In the genomic region with DNA sequence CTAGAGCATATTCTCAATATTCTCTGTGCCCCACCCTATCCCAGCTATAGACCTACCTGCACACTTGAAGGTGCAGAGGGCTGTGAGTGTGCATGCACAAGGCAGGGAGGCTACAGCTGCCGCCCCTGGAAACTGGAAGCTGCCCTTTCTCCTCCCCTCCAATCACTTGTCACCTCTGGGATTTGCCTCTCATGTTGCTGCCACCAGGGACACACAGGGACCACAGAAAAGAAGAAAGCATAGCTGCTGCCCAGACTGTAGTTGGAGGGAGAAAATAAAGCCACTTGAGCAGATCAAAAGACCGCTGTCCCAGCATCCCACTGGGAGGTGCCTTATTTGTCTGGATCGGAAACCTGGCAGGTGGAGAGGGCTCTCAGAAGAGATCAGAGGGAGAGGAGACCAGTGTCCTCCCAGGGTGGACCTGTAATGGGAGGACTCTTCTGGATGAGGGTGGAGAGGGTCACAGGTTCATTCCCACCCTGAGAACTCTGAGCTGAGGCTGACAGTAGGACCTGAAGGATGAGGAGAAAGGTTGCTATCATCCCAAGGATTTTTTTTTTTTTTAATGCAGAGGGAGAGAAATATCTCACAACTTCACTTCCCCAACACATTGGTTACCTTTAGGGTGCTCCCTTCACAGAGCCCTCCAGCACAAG, we compare ENCODE assay signal across 23 cellular contexts. TPM values are rescaled to one million over a fixed set of nuclear protein-coding genes. Genes with fewer than 3 reads are reported as not detected.
DNase-seq lines count a peak whose midpoint lies in the region; ATAC-seq and TF ChIP-seq lines count a peak whose summit lies in the region.
"Had no signal": no experiment of that assay in that cellular context is flagged by ENCODE, and none has a peak within 500 bp of the region (broad histone marks: within the 10 kb centered on the region; RNA-seq: fewer than 3 reads in every experiment).

No MANE protein-coding gene starts in this region.

- no peaks in the 10 kb centered on the region for H4K20me1 ChIP-seq in H9 (ENCODE audit: control insufficient read depth, insufficient read depth, insufficient read length)
- no peaks in the 10 kb centered on the region for H4K20me1 ChIP-seq in PC-3 (ENCODE audit: low read length)
- H4K20me1 ChIP-seq in smooth muscle cell (ENCODE audit: low read depth), result no peaks in the 10 kb centered on the region

- H3K79me1 ChIP-seq in H9 (ENCODE audit: insufficient read depth, low read depth, low read length, poor library complexity, severe bottlenecking), result no peaks in the 10 kb centered on the region
- no peaks in the 10 kb centered on the region for H3K79me1 ChIP-seq in mesendoderm (ENCODE audit: low read length)

- H3K27ac ChIP-seq in H9 (ENCODE audit: insufficient read length, low read depth, low read length) (no peak overlapping the region), PC-3 (ENCODE audit: low read length) (no peak overlapping the region), mesendoderm (ENCODE audit: low read depth, low read length) (no peak overlapping the region), smooth muscle cell (ENCODE audit: low read depth) (no peak overlapping the region)
- H3K27ac ChIP-seq: vagina had no signal

- no peaks in the 10 kb centered on the region; the same call in 1 of the 2 replicates for H3K27me3 Mint-ChIP-seq in H9 (ENCODE audit: low read depth)
- H3K27me3 Mint-ChIP-seq: activated CD4-positive, alpha-beta T cell treated with anti-CD3 and anti-CD28 coated beads, Interleukin-2, amount 10 ng/mL, durations not matched to agents 24 days and 14 days; CD4-positive, alpha-beta T cell had no signal

- no TSS peak for BruUV-seq in PC-3 (replicated peaks; lab: Mats Ljungman, UMichigan)

- peaks cover 17% of the 10 kb centered on the region for H3K36me3 ChIP-seq in PC-3 (ENCODE audit: low read depth, low read length)
- H3K36me3 ChIP-seq in mesendoderm (ENCODE audit: control insufficient read depth, insufficient read depth, low read length), result peaks cover 2% of the 10 kb centered on the region
- H3K36me3 ChIP-seq in smooth muscle cell (ENCODE audit: low read depth), result peaks cover 4% of the 10 kb centered on the region

- no peak overlapping the region for H3K4ac ChIP-seq in H9 (ENCODE audit: low read depth, low read length)
- H3K4ac ChIP-seq in mesendoderm (ENCODE audit: low read depth, low read length), result no peak overlapping the region

- H3K36me3 Mint-ChIP-seq in H9 (ENCODE audit: insufficient read depth in 1 of 3, low read depth in 3 of 3), result peaks cover 11 to 31% (median 23%) of the 10 kb centered on the region in 3 experiments; a peak in 6 of 7 replicates

- H3T11ph ChIP-seq in H9 (ENCODE audit: low read length), result no peak overlapping the region

- WGBS in H9 (ENCODE audit: extremely low coverage, insufficient read length, low lambda C conversion rate), result no CpG with 5 or more reads among the region's 3 CpGs
- no CpG with 5 or more reads among the region's 3 CpGs for WGBS in mesendoderm (ENCODE audit: extremely low coverage, insufficient coverage, low lambda C conversion rate)
- WGBS in smooth muscle cell (ENCODE audit: low lambda C conversion rate), result 78% methylated on average over 3 of the region's 3 CpGs

- ATAC-seq in PC-3, result peak; percentile 38
- ATAC-seq in GM21526 (IDR thresholded peaks at IDR 0.05; ENCODE audit: low FRiP score, unreplicated experiment), result no peak
- no peak for ATAC-seq in HG03460 (IDR thresholded peaks at IDR 0.05; ENCODE audit: unreplicated experiment)
- ATAC-seq: left cardiac atrium, right cardiac atrium had no signal

- H2BK5ac ChIP-seq in H9 (ENCODE audit: insufficient read length, low read length) (no peak overlapping the region), mesendoderm (ENCODE audit: low read length) (no peak overlapping the region)

- H2BK15ac ChIP-seq in H9 (ENCODE audit: low read depth, low read length), result no peak overlapping the region
- H2BK15ac ChIP-seq in mesendoderm (replicated peaks; ENCODE audit: low read depth), result no peak overlapping the region

- H3K4me3 ChIP-seq in PC-3 (ENCODE audit: low read length), result no peak overlapping the region
- H3K4me3 ChIP-seq in mesendoderm (ENCODE audit: low read length), result no peak overlapping the region
- H3K4me3 ChIP-seq in smooth muscle cell, result no peak overlapping the region
- H3K4me3 ChIP-seq: MG63, vagina had no signal

- H3K14ac ChIP-seq in H9 (ENCODE audit: insufficient read depth, low read length), result no peak overlapping the region

- H3F3A ChIP-seq in PC-3 (ENCODE audit: low read length, unreplicated experiment) (no peaks in the 10 kb centered on the region), smooth muscle cell (ENCODE audit: low read depth) (no peaks in the 10 kb centered on the region)

- CTCF ChIA-PET in PC-3 (lab: Charles Lee), result interaction anchor here (0.5 kb wide), 1 partner anchor 27 kb away, joined by 3 read pairs; no protein-coding TSS in a partner anchor

- H3K4me2 ChIP-seq in H9 (ENCODE audit: insufficient read depth, insufficient read length, low read length) (no peak overlapping the region), PC-3 (ENCODE audit: low read length) (no peak overlapping the region), mesendoderm (ENCODE audit: low read length) (no peak overlapping the region), smooth muscle cell (no peak overlapping the region)

- H3K9me3 ChIP-seq in H9 (ENCODE audit: control insufficient read depth, low read depth, low read length) (no peaks in the 10 kb centered on the region), PC-3 (ENCODE audit: low read length) (no peaks in the 10 kb centered on the region), smooth muscle cell (replicated peaks; ENCODE audit: low read depth) (no peaks in the 10 kb centered on the region)
- H3K9me3 ChIP-seq: MG63, vagina had no signal

- no peak overlapping the region for H2BK20ac ChIP-seq in H9 (ENCODE audit: low read depth, low read length, poor library complexity, severe bottlenecking)

- no peak overlapping the region for H2AFZ ChIP-seq in H9 (ENCODE audit: low read length)
- H2AFZ ChIP-seq in PC-3 (ENCODE audit: low read length), result no peak overlapping the region
- no peak overlapping the region for H2AFZ ChIP-seq in smooth muscle cell (ENCODE audit: low read depth)

- H3K23me2 ChIP-seq in H9 (ENCODE audit: insufficient read length, low read depth, low read length, poor library complexity, severe bottlenecking), result no peaks in the 10 kb centered on the region

- no peak overlapping the region; a peak in 1 of 7 replicates for H3K27ac Mint-ChIP-seq in H9
- H3K27ac Mint-ChIP-seq: activated CD4-positive, alpha-beta T cell treated with anti-CD3 and anti-CD28 coated beads, Interleukin-2, amount 10 ng/mL, durations not matched to agents 24 days and 14 days; CD4-positive, alpha-beta T cell; T-helper 2 cell treated with Interferon-gamma antibody and Interleukin-4, amounts not matched to agents 5 μg/mL and 100 μg/mL, for 36 hours had no signal

- H2BK120ac ChIP-seq in H9 (ENCODE audit: low read depth, low read length, poor library complexity, severe bottlenecking) (no peak overlapping the region), mesendoderm (ENCODE audit: low read depth, low read length) (no peak overlapping the region)

- peak overlapping the region in 1 of 2 experiments; percentile 16; a peak in 1 of 5 replicates for H3K4me3 Mint-ChIP-seq in H9
- H3K4me3 Mint-ChIP-seq: activated CD4-positive, alpha-beta T cell treated with anti-CD3 and anti-CD28 coated beads, Interleukin-2, amount 10 ng/mL, durations not matched to agents 24 days and 14 days; CD4-positive, alpha-beta T cell; T-helper 2 cell treated with Interferon-gamma antibody and Interleukin-4, amounts not matched to agents 5 μg/mL and 100 μg/mL, for 36 hours had no signal

- no peaks in the 10 kb centered on the region for H3K79me2 ChIP-seq in H9 (ENCODE audit: insufficient read depth, low read length)
- H3K79me2 ChIP-seq in PC-3 (ENCODE audit: low read length), result no peaks in the 10 kb centered on the region
- no peaks in the 10 kb centered on the region for H3K79me2 ChIP-seq in mesendoderm (ENCODE audit: control insufficient read depth, insufficient read depth, low read length)
- no peaks in the 10 kb centered on the region for H3K79me2 ChIP-seq in smooth muscle cell (ENCODE audit: low read depth)

- H3K9me3 Mint-ChIP-seq in H9, result no peaks in the 10 kb centered on the region
- H3K9me3 Mint-ChIP-seq: activated CD4-positive, alpha-beta T cell treated with anti-CD3 and anti-CD28 coated beads, Interleukin-2, amount 10 ng/mL, durations not matched to agents 24 days and 14 days; CD4-positive, alpha-beta T cell; T-helper 2 cell treated with Interferon-gamma antibody and Interleukin-4, amounts not matched to agents 5 μg/mL and 100 μg/mL, for 36 hours had no signal

- H3K9me2 ChIP-seq in PC-3 (replicated peaks; ENCODE audit: low read length), result no peaks in the 10 kb centered on the region

- H2AK5ac ChIP-seq in H9 (ENCODE audit: insufficient read length, low read length) (no peak overlapping the region), mesendoderm (ENCODE audit: low read length) (no peak overlapping the region)

- no peak overlapping the region for H4K8ac ChIP-seq in H9 (replicated peaks; ENCODE audit: insufficient read length, low read depth, low read length)
- H4K8ac ChIP-seq in mesendoderm (ENCODE audit: low read depth, low read length), result no peak overlapping the region

- H4K91ac ChIP-seq in H9 (ENCODE audit: insufficient read length, low read depth, low read length), result no peak overlapping the region

- DNase-seq in NCI-H1105 treated with DMSO at 0.1 percent for 48 hours (lab: John Stamatoyannopoulos, UW) (peak; percentile 9), NCI-H1105 (lab: John Stamatoyannopoulos, UW) (no peak), H9 (peak; percentile 37), PC-3 (no peak), mesendoderm (peak; percentile 42), smooth muscle cell (lab: John Stamatoyannopoulos, UW; ENCODE audit: unreplicated experiment) (no peak)
- DNase-seq: activated CD4-positive, alpha-beta T cell treated with anti-CD3 and anti-CD28 coated beads, Interleukin-2, amount 10 ng/mL, durations not matched to agents 24 days and 14 days; activated CD8-positive, alpha-beta memory T cell treated with anti-CD3 and anti-CD28 coated beads, Interleukin-2, amount 50 U/mL, for 48 hours; activated naive CD4-positive, alpha-beta T cell treated with Interleukin-2 at 50 U/mL for 16 hours; CD4-positive, alpha-beta T cell; cortex of kidney; EL; foreskin melanocyte; left cardiac atrium; MG63; NCI-H345; nucleus accumbens; right cardiac atrium; SIG-M5 had no signal

- TF ChIP-seq CTCF in H9 (conservative IDR thresholded peaks at IDR 0.05) (0 out of 3 replicates have a peak, but pooled peaks have one; percentile 11), PC-3 (conservative IDR thresholded peaks at IDR 0.05; ENCODE audit: low read depth, low read length) (no peak), smooth muscle cell (IDR thresholded peaks at IDR 0.05; ENCODE audit: borderline replicate concordance, insufficient read depth, poor library complexity, severe bottlenecking) (no peak)

- H3K4me1 Mint-ChIP-seq in H9, result peaks cover 5 to 14% of the 10 kb centered on the region in 2 experiments

- H3K9ac ChIP-seq in H9 (ENCODE audit: extremely low read depth, insufficient read length, low read length) (no peak overlapping the region), PC-3 (ENCODE audit: low read length) (no peak overlapping the region), mesendoderm (ENCODE audit: low read length) (no peak overlapping the region), smooth muscle cell (ENCODE audit: low read depth) (no peak overlapping the region)

- H3K27me3 ChIP-seq in H9 (ENCODE audit: insufficient read depth, low read length), result no peaks in the 10 kb centered on the region
- H3K27me3 ChIP-seq in PC-3 (ENCODE audit: low read length), result no peaks in the 10 kb centered on the region
- no peaks in the 10 kb centered on the region for H3K27me3 ChIP-seq in mesendoderm (ENCODE audit: insufficient read depth, low read length, poor library complexity)
- H3K27me3 ChIP-seq in smooth muscle cell (ENCODE audit: low read depth), result no peaks in the 10 kb centered on the region
- H3K27me3 ChIP-seq: MG63, vagina had no signal

- no peak overlapping the region for H3K23ac ChIP-seq in H9 (ENCODE audit: insufficient read length, low read depth, low read length)
- H3K23ac ChIP-seq in mesendoderm (ENCODE audit: low read length), result no peak overlapping the region

- no peak overlapping the region for H2BK12ac ChIP-seq in H9 (ENCODE audit: insufficient read length, low read depth, low read length)

- POLR2A ChIA-PET in PC-3 (lab: Charles Lee; ENCODE audit: unreplicated experiment), result no interaction called here

- intact Hi-C loops in PC-3 (cut with micrococcal nuclease), result no loop called here

- H3K18ac ChIP-seq in H9 (ENCODE audit: insufficient read length, low read depth, low read length), result no peak overlapping the region
- H3K18ac ChIP-seq in mesendoderm (ENCODE audit: low read length), result no peak overlapping the region

- H3K56ac ChIP-seq in H9 (ENCODE audit: insufficient read length, low read depth, low read length), result no peak overlapping the region
- H3K56ac ChIP-seq in mesendoderm (ENCODE audit: low read length), result no peak overlapping the region

- H3K4me1 ChIP-seq in H9 (ENCODE audit: insufficient read depth, low read length) (no peaks in the 10 kb centered on the region), PC-3 (ENCODE audit: insufficient read depth, low read length) (no peaks in the 10 kb centered on the region), mesendoderm (ENCODE audit: control insufficient read depth, low read depth, low read length) (no peaks in the 10 kb centered on the region), smooth muscle cell (ENCODE audit: low read depth) (no peaks in the 10 kb centered on the region)
- H3K4me1 ChIP-seq: vagina had no signal

- H4K5ac ChIP-seq in H9 (ENCODE audit: insufficient read length, low read depth, low read length), result no peak overlapping the region
- no peak overlapping the region for H4K5ac ChIP-seq in mesendoderm (ENCODE audit: low read length)

RNA-seq across cellular contexts. Expression of a gene that starts 7.6 kb away (rescaled TPM):
- total RNA-seq in H9 (2021) (28.2 and 28.8 TPM in 2 replicates), PC-3 (2014; rRNA removed) (10.5 and 12.1 TPM in 2 replicates), smooth muscle cell (11.0 and 12.0 TPM in 2 replicates)
- polyA plus RNA-seq in mesendoderm (2013, experiment 1 of 2), result 9.8 TPM
- 9.4 TPM for polyA plus RNA-seq in mesendoderm (2013, experiment 2 of 2)
- polyA plus RNA-seq in smooth muscle cell, result 5.8 and 6.7 TPM in 2 replicates

RNA-seq across cellular contexts. Expression of a gene that starts 35.4 kb away (rescaled TPM):
- total RNA-seq in H9 (2021) (143 and 144 TPM in 2 replicates), PC-3 (2014; rRNA removed) (103 and 142 TPM in 2 replicates), smooth muscle cell (74.9 and 79.6 TPM in 2 replicates)
- polyA plus RNA-seq in mesendoderm (2013, experiment 1 of 2), result 104 TPM
- polyA plus RNA-seq in mesendoderm (2013, experiment 2 of 2), result 104 TPM
- polyA plus RNA-seq in smooth muscle cell, result 50.8 and 54.0 TPM in 2 replicates

RNA-seq across cellular contexts. Expression of a gene that starts 50.9 kb away (rescaled TPM):
- total RNA-seq in H9 (2021), result 32.8 and 34.2 TPM in 2 replicates
- 3.6 and 6.3 TPM in 2 replicates for total RNA-seq in PC-3 (2014; rRNA removed)
- 100 TPM for polyA plus RNA-seq in mesendoderm (2013, experiment 1 of 2)
- 101 TPM for polyA plus RNA-seq in mesendoderm (2013, experiment 2 of 2)
- 29.5 and 32.0 TPM in 2 replicates for total RNA-seq in smooth muscle cell
- 67.1 and 70.2 TPM in 2 replicates for polyA plus RNA-seq in smooth muscle cell

RNA-seq across cellular contexts. Expression of a gene that starts 58.1 kb away (rescaled TPM):
- total RNA-seq in H9 (2021) (52.4 and 63.1 TPM in 2 replicates), PC-3 (2014; rRNA removed) (33.8 and 48.1 TPM in 2 replicates), smooth muscle cell (72.4 and 73.5 TPM in 2 replicates)
- polyA plus RNA-seq in mesendoderm (2013, experiment 1 of 2), result 93.2 TPM
- polyA plus RNA-seq in mesendoderm (2013, experiment 2 of 2), result 90.6 TPM
- polyA plus RNA-seq in smooth muscle cell, result 43.7 and 44.4 TPM in 2 replicates

Comparison
In these comparisons a context has a peak if more than half of its experiments do, and no peak if none do; other contexts are left out.
1. DNase-seq: peak in NCI-H1105 treated with DMSO at 0.1 percent for 48 hours (single experiment), H9 (single experiment) and mesendoderm (single experiment); none in NCI-H1105 (single experiment), PC-3 (single experiment) and smooth muscle cell (single experiment).